ENCODE assay signal across 34 cellular contexts in genomic region chr12:88458327-88458726, GRCh38.
"Had no signal": no experiment of that assay in that cellular context is flagged by ENCODE, and none has a peak within 500 bp of the region (broad histone marks: within the 10 kb centered on the region; RNA-seq: fewer than 3 reads in every experiment).

No MANE protein-coding gene starts in this region.

- ATAC-seq: activated naive CD4-positive, alpha-beta T cell treated with anti-CD3 and anti-CD28 coated beads, Interleukin-2, amount 50 U/mL, for 72 hours; activated naive CD8-positive, alpha-beta T cell treated with anti-CD3 and anti-CD28 coated beads, Interleukin-2, amount 50 U/mL, for 24 hours; activated T-cell treated with anti-CD3 and anti-CD28 coated beads, Interleukin-2, amount 50 U/mL, for 4 hours; activated T-cell treated with anti-CD3 and anti-CD28 coated beads, Interleukin-2, amount 50 U/mL, for 72 hours; activated T-helper 17 cell treated with anti-CD3 and anti-CD28 coated beads, Interleukin-2, amount 50 U/mL, for 72 hours; body of pancreas had no signal

- H3K9me3 ChIP-seq: adrenal gland, ascending aorta, body of pancreas, breast epithelium had no signal

- H3K36me3 ChIP-seq: adrenal gland, ascending aorta, brain microvascular endothelial cell, breast epithelium, cardiac muscle cell had no signal

- FAIRE-seq: astrocyte, bronchial epithelial cell had no signal

- H3K27ac ChIP-seq: adrenal gland, ascending aorta, body of pancreas, brain microvascular endothelial cell, breast epithelium, cardiac muscle cell had no signal

- H3K4me1 ChIP-seq: adrenal gland, ascending aorta, body of pancreas, breast epithelium had no signal

- H3K27me3 ChIP-seq: adrenal gland, ascending aorta, body of pancreas, brain microvascular endothelial cell, breast epithelium, cardiac muscle cell had no signal

- H3K4me3 ChIP-seq: adrenal gland, ascending aorta, body of pancreas, breast epithelium, cardiac muscle cell had no signal

- DNase-seq: activated effector memory CD4-positive, alpha-beta T cell treated with anti-CD3 and anti-CD28 coated beads, Interleukin-2, amount 50 U/mL, for 16 hours; activated effector memory CD4-positive, alpha-beta T cell treated with Interleukin-2 at 50 U/mL for 16 hours; activated gamma-delta T cell; activated gamma-delta T cell treated with Interleukin-2 at 50 U/mL for 16 hours; activated naive CD4-positive, alpha-beta T cell; activated naive CD4-positive, alpha-beta T cell treated with anti-CD3 and anti-CD28 coated beads for 36 hours; activated naive CD4-positive, alpha-beta T cell treated with anti-CD3 and anti-CD28 coated beads, Interleukin-2, amount 10 ng/mL, durations not matched to agents 7 days and 5 days; activated naive CD4-positive, alpha-beta T cell treated with anti-CD3 and anti-CD28 coated beads, Interleukin-2, amount 50 U/mL, for 16 hours; activated naive CD4-positive, alpha-beta T cell treated with Interleukin-2 at 50 U/mL for 16 hours; activated naive CD8-positive, alpha-beta T cell treated with anti-CD3 and anti-CD28 coated beads for 36 hours; activated naive CD8-positive, alpha-beta T cell treated with anti-CD3 and anti-CD28 coated beads, Interleukin-2, amount 10 ng/mL, durations not matched to agents 7 days and 5 days; activated naive CD8-positive, alpha-beta T cell treated with anti-CD3 and anti-CD28 coated beads, Interleukin-2, amount 50 U/mL, for 24 hours; activated T-cell treated with anti-CD3 and anti-CD28 coated beads, Interleukin-2, amount 50 U/mL, for 1 hour; activated T-cell treated with anti-CD3 and anti-CD28 coated beads, Interleukin-2, amount 50 U/mL, for 24 hours; activated T-cell treated with anti-CD3 and anti-CD28 coated beads, Interleukin-2, amount 50 U/mL, for 4 hours; activated T-cell treated with anti-CD3 and anti-CD28 coated beads, Interleukin-2, amount 50 U/mL, for 48 hours; activated T-cell treated with anti-CD3 and anti-CD28 coated beads, Interleukin-2, amount 50 U/mL, for 72 hours; adrenal gland; amniotic stem cell; amygdala; anterior cingulate cortex; aorta; body of pancreas; brain microvascular endothelial cell; caudate nucleus; central memory CD4-positive, alpha-beta T cell; cerebellar nuclear complex had no signal
